8 cellular contexts compared by ENCODE assay signal in genomic region chr1:95233737-95234493, GRCh38. TPM values are rescaled to one million over a fixed set of nuclear protein-coding genes. Genes with fewer than 3 reads are reported as not detected.
DNase-seq lines count a peak whose midpoint lies in the region; ATAC-seq and TF ChIP-seq lines count a peak whose summit lies in the region.

Gene RWDD3 (plus strand): TSS chr1:95234210. CDS start chr1:95234231, 21 bp downstream.

- H3K27me3 Mint-ChIP-seq in endodermal cell (ENCODE audit: insufficient read depth): peaks cover 3% of the 10 kb centered on the region
- H3K27me3 Mint-ChIP-seq in mesothelial cell of epicardium (ENCODE audit: low read depth): no peaks in the 10 kb centered on the region

- peaks cover 26% of the 10 kb centered on the region for H3K36me3 Mint-ChIP-seq in endodermal cell (ENCODE audit: low read depth)
- peaks cover 2% of the 10 kb centered on the region for H3K36me3 Mint-ChIP-seq in mesothelial cell of epicardium

- H3K4me1 Mint-ChIP-seq in endodermal cell (peaks cover 34% of the 10 kb centered on the region), mesothelial cell of epicardium (peaks cover 59% of the 10 kb centered on the region)

- DNase-seq in D341Med (ENCODE audit: low spot score) (peak; percentile 94), HT-29 (ENCODE audit: low spot score) (peak; percentile 87), NOMO-1 treated with dmso at 0.1 percent for 144 hours (lab: John Stamatoyannopoulos, UW; ENCODE audit: unreplicated experiment) (peak; percentile 86), endodermal cell (peak; percentile 97), mesothelial cell of epicardium (ENCODE audit: low spot score in 2 of 2, unreplicated experiment in 2 of 2) (peak; percentile 86 to 96)
- DNase-seq in activated CD8-positive, alpha-beta memory T cell treated with anti-CD3 and anti-CD28 coated beads, Interleukin-2, amount 50 U/mL, for 1 hour (ENCODE audit: extremely low read depth): peak; percentile 69
- peak; percentile 90 for DNase-seq in stimulated activated CD8-positive, alpha-beta memory T cell treated with anti-CD3 and anti-CD28 coated beads, Interleukin-15, amount 100 ng/mL, for 48 hours (ENCODE audit: low read depth in 2 of 2)

- H3K36me3 ChIP-seq in endodermal cell (ENCODE audit: control insufficient read depth, insufficient read depth, low read length): peaks cover 20% of the 10 kb centered on the region

- peak within 1 kb of the TSS; percentile 80 for H3K4me3 Mint-ChIP-seq in endodermal cell
- H3K4me3 Mint-ChIP-seq in mesothelial cell of epicardium: peak within 1 kb of the TSS; percentile 87

- H3K9me3 Mint-ChIP-seq in endodermal cell: peaks cover 2% of the 10 kb centered on the region
- no peaks in the 10 kb centered on the region for H3K9me3 Mint-ChIP-seq in mesothelial cell of epicardium

- H3K9ac ChIP-seq in endodermal cell (ENCODE audit: extremely low read depth, low read length, poor library complexity, severe bottlenecking): peak within 1 kb of the TSS; percentile 90

- peaks cover 14% of the 10 kb centered on the region for H3K4me1 ChIP-seq in endodermal cell (ENCODE audit: control insufficient read depth, insufficient read depth, low read length)

- peak; percentile 98 for ATAC-seq in GM21360 (IDR thresholded peaks at IDR 0.05; ENCODE audit: unreplicated experiment)

- H3K27ac Mint-ChIP-seq in endodermal cell (peak within 1 kb of the TSS; percentile 99), mesothelial cell of epicardium (peak within 1 kb of the TSS; percentile 94)

- peaks cover 2% of the 10 kb centered on the region for H3K9me3 ChIP-seq in endodermal cell (ENCODE audit: control insufficient read depth, low read length)

- H3K27me3 ChIP-seq in endodermal cell (ENCODE audit: control insufficient read depth, insufficient read depth, low read length, poor library complexity, severe bottlenecking): no peaks in the 10 kb centered on the region

- 0% methylated on average over 4 to 71 of the region's 71 CpGs for WGBS in endodermal cell (ENCODE audit: insufficient coverage in 1 of 2, insufficient read length in 1 of 2), 2 experiments

- peak; percentile 94 for TF ChIP-seq CTCF in endodermal cell (conservative IDR thresholded peaks at IDR 0.05)
- TF ChIP-seq CTCF in mesothelial cell of epicardium (IDR thresholded peaks at IDR 0.05; ENCODE audit: unreplicated experiment): peak; percentile 77

- peak within 1 kb of the TSS; percentile 87 for H3K27ac ChIP-seq in endodermal cell (ENCODE audit: low read depth, low read length)

- peak within 1 kb of the TSS; percentile 86 for H3K4me3 ChIP-seq in endodermal cell (ENCODE audit: low read length)

RNA-seq across cellular contexts. Expression of gene RWDD3, which starts in this region (rescaled TPM):
- total RNA-seq in HT-29 (2014; rRNA removed; shearing (Covaris generic)): 3.5 TPM in 2 replicates
- total RNA-seq in endodermal cell: 10 to 100 TPM; 35.5 to 37.1 TPM
- 21.7 TPM for polyA plus RNA-seq in endodermal cell (2013, experiment 1 of 2)
- 20.2 TPM for polyA plus RNA-seq in endodermal cell (2013, experiment 2 of 2)
- 23.1 to 25.3 TPM (median 24.7 TPM) in 3 replicates for total RNA-seq in mesothelial cell of epicardium

Comparison
In these comparisons a context has a peak if more than half of its experiments do, and no peak if none do; other contexts are left out.
1. Peak in every context shown above with its lines: DNase-seq, ATAC-seq, H3K4me3 ChIP-seq and H3K27ac ChIP-seq.